9 cellular contexts compared by ENCODE assay signal in the genomic region with DNA sequence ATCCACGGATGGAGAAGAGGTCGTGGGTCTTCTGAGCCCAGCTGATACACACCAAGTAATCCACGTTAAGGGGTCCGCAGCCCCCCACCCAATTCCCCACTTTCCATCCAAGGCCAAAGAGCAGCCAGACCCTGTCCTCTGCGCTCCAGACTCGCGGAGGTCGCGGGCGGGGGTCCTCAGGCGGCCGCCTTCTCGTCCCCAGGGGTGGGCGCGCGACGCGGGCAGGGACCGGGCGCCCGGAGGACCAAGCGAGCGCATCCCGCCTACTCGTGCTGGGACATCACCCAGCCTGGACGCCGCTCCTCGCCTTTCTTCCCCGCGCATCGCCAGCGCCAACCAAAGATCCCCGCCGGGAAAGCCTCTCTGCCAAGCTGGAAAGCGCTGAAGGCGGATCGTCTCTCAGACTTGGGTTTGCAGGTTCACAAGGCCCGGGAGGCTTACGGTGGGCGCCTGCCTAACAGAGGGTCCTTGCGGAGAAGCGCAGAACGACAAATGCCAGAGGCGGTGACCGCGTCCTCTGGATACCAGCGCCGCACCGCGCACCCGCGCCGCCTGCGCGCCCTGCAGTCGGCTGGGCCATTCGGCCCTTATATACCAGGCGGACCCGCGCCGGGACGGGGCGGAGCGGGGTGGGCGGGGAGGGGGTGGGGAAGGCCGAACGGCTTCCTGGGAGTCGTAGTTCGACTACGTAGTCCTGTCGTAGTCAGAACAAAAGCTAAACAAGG.
DNase-seq lines count a peak whose midpoint lies in the region; ATAC-seq lines count a peak whose summit lies in the region.
"Had no signal": no experiment of that assay in that cellular context is flagged by ENCODE, and none has a peak within 500 bp of the region (broad histone marks: within the 10 kb centered on the region; RNA-seq: fewer than 3 reads in every experiment).

No MANE protein-coding gene starts in this region.

- DNase-seq in NCI-H2081 (lab: John Stamatoyannopoulos, UW) (peak; percentile 85 to 90), NCI-H2081 treated with DMSO at 0.1 percent for 48 hours (lab: John Stamatoyannopoulos, UW) (no peak), NCI-H526 treated with DMSO at 0.1 percent for 48 hours (lab: John Stamatoyannopoulos, UW) (peak; percentile 62), fibroblast of gingiva (ENCODE audit: low read depth) (peak; percentile 82), myocyte (ENCODE audit: low read depth) (peak; percentile 86)
- peak; percentile 14 for DNase-seq in activated T-cell treated with anti-CD3 and anti-CD28 coated beads, Interleukin-2, amount 50 U/mL, for 4 hours
- DNase-seq in stimulated activated naive CD4-positive, alpha-beta T cell (lab: John Stamatoyannopoulos, UW): peak in 5 of 6 experiments; percentile 2 to 46 (median 5)
- DNase-seq: DND-41 had no signal

- H3K9me3 Mint-ChIP-seq in activated T-cell treated with anti-CD3 and anti-CD28 coated beads, Interleukin-2, amount 50 U/mL, for 4 hours: no peaks in the 10 kb centered on the region

- ATAC-seq in HG03045 (IDR thresholded peaks at IDR 0.05; ENCODE audit: unreplicated experiment): peak; percentile 59
- peak; percentile 75 to 77 for ATAC-seq in activated T-cell treated with anti-CD3 and anti-CD28 coated beads, Interleukin-2, amount 50 U/mL, for 4 hours

- no peaks in the 10 kb centered on the region for H3K36me3 Mint-ChIP-seq in activated T-cell treated with anti-CD3 and anti-CD28 coated beads, Interleukin-2, amount 50 U/mL, for 4 hours (ENCODE audit: insufficient read depth)

- H3K4me3 Mint-ChIP-seq in activated T-cell treated with anti-CD3 and anti-CD28 coated beads, Interleukin-2, amount 50 U/mL, for 4 hours: peak overlapping the region; percentile 85

- H3K27me3 Mint-ChIP-seq in activated T-cell treated with anti-CD3 and anti-CD28 coated beads, Interleukin-2, amount 50 U/mL, for 4 hours (ENCODE audit: low read depth): peaks cover 36% of the 10 kb centered on the region

- H3K4me1 Mint-ChIP-seq in activated T-cell treated with anti-CD3 and anti-CD28 coated beads, Interleukin-2, amount 50 U/mL, for 4 hours (ENCODE audit: low read depth): peaks cover 31% of the 10 kb centered on the region
